ENCODE assay signal across 1 cellular context in genomic region chr10:32932330-32932729, GRCh38.
TF ChIP-seq lines count a peak whose summit lies in the region.

No MANE protein-coding gene starts in this region.

TF ChIP-seq in HepG2, 621 proteins besides CTCF, POLR2A, EP300 and RAD21:
- TF ChIP-seq ZBTB43 (CRISPR knock-in tag; conservative IDR thresholded peaks at IDR 0.05) (no peak), ERF (CRISPR knock-in tag; IDR thresholded peaks at IDR 0.05) (no peak), ZNF33A (CRISPR knock-in tag; IDR thresholded peaks at IDR 0.05; ENCODE audit: borderline replicate concordance) (no peak), ZNF562 (CRISPR knock-in tag; IDR thresholded peaks at IDR 0.05; ENCODE audit: borderline replicate concordance) (no peak), MEIS1 (CRISPR knock-in tag; IDR thresholded peaks at IDR 0.05; ENCODE audit: borderline replicate concordance) (no peak), KDM5B (CRISPR knock-in tag; IDR thresholded peaks at IDR 0.05; ENCODE audit: borderline replicate concordance) (no peak), ATF4 (CRISPR knock-in tag; IDR thresholded peaks at IDR 0.05) (no peak), TRIM22 (IDR thresholded peaks at IDR 0.05) (no peak), ZEB1 (IDR thresholded peaks at IDR 0.05; ENCODE audit: insufficient replicate concordance, low read depth) (no peak), EZH2 (conservative IDR thresholded peaks at IDR 0.05; ENCODE audit: low read depth, low read length) (no peak), MLXIP (CRISPR knock-in tag; IDR thresholded peaks at IDR 0.05; ENCODE audit: borderline replicate concordance) (no peak), RBM22 (optimal IDR thresholded peaks at IDR 0.05; ENCODE audit: low read length) (no peak), SRY (CRISPR knock-in tag; IDR thresholded peaks at IDR 0.05) (no peak)
